7 cellular contexts compared by ENCODE assay signal in the genomic region with DNA sequence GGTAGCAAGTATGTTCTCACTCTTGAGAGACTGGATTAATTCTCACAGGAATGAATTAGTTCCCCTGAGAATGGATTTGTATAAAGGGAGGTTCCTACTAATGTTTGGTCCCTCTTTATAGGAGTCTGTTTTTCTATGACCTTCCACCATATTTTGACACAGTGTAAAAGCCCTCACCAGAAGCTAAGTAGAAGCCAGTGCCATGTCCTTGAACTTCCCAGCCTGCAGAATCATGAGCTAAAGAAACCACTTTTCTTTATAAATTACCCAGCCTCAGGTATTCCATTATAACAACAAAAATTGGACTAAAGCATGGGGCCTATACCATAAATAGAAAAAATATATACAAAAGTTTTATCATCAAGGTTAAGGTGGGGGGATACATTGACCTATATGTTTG.
"Had no signal": no experiment of that assay in that cellular context is flagged by ENCODE, and none has a peak within 500 bp of the region (broad histone marks: within the 10 kb centered on the region; RNA-seq: fewer than 3 reads in every experiment).

No MANE protein-coding gene starts in this region.

- DNase-seq: GDM1, GF-D8 had no signal

- ATAC-seq: GM12878 had no signal

- FAIRE-seq: GM12878, GM12891, GM12892, GM18507, GM19239 had no signal

- H3K4me3 ChIP-seq: GM12878 had no signal
